21 cellular contexts compared by ENCODE assay signal in the genomic region with DNA sequence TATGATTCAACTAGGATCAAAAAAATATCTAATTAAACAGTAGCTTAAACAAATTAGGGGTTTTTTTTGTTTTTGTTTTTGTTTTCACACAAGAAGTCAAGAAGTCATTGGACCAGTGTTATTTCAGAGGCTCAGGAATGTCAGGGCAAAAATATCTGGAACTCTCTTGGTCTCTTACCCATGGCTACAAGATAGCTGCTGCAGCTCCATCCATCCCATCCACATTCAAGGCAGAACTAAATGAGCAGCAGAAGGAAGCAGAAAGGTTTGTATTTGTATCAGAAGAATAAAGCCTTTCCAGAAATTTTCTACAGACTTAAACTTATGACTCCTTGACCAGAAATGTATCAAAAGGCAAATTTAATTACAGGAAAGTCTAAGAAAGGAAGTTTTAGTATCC. TPM values are rescaled to one million over a fixed set of nuclear protein-coding genes. Genes with fewer than 3 reads are reported as not detected.
DNase-seq lines count a peak whose midpoint lies in the region; ATAC-seq, FAIRE-seq and TF ChIP-seq lines count a peak whose summit lies in the region.
"Had no signal": no experiment of that assay in that cellular context is flagged by ENCODE, and none has a peak within 500 bp of the region (broad histone marks: within the 10 kb centered on the region; RNA-seq: fewer than 3 reads in every experiment).

No MANE protein-coding gene starts in this region.

- H3K36me3 Mint-ChIP-seq in activated naive CD4-positive, alpha-beta T cell treated with anti-CD3 and anti-CD28 coated beads, Interleukin-2, amount 50 U/mL, for 24 hours = peaks cover 2% of the 10 kb centered on the region
- H3K36me3 Mint-ChIP-seq: CD8-positive, alpha-beta T cell had no signal

- H2AFZ ChIP-seq in K562 (ENCODE audit: low read depth, low read length) = no peak overlapping the region
- H2AFZ ChIP-seq: GM23338 had no signal

- BruUV-seq in K562 (replicated peaks; lab: Mats Ljungman, UMichigan) = no TSS peak

- no peak overlapping the region for H3K9ac ChIP-seq in K562 (ENCODE audit: insufficient read depth in 1 of 2, low read depth in 2 of 2, low read length in 2 of 2)
- H3K9ac ChIP-seq: BLaER1 treated with 17β-estradiol and CSF1 and Interleukin-3, amounts not matched to agents 10 nM and 100 nM had no signal

- no peak for TF ChIP-seq RAD21 in K562 (CRISPR knock-in tag; conservative IDR thresholded peaks at IDR 0.05 in 1 of 2, IDR thresholded peaks at IDR 0.05 in 1 of 2)

- no peak overlapping the region for H3K4me3 Mint-ChIP-seq in activated naive CD4-positive, alpha-beta T cell treated with anti-CD3 and anti-CD28 coated beads, Interleukin-2, amount 50 U/mL, for 24 hours
- H3K4me3 Mint-ChIP-seq: B cell; CD8-positive, alpha-beta T cell; GM23338; HFFc6; IgD-negative memory B cell had no signal

- H3K4me1 Mint-ChIP-seq in activated naive CD4-positive, alpha-beta T cell treated with anti-CD3 and anti-CD28 coated beads, Interleukin-2, amount 50 U/mL, for 24 hours = peaks cover 15% of the 10 kb centered on the region

- no peak overlapping the region for H3K4me3 ChIP-seq in K562
- H3K4me3 ChIP-seq: BLaER1 treated with 17β-estradiol and CSF1 and Interleukin-3, amounts not matched to agents 10 nM and 100 nM; GM23338 had no signal

- no peaks in the 10 kb centered on the region for H3K36me3 ChIP-seq in K562 (ENCODE audit: control insufficient read depth, insufficient read depth, low read length)
- H3K36me3 ChIP-seq: BLaER1 treated with 17β-estradiol and CSF1 and Interleukin-3, amounts not matched to agents 10 nM and 100 nM had no signal

- no peaks in the 10 kb centered on the region for H3K9me3 ChIP-seq in K562 (replicated peaks; ENCODE audit: control insufficient read depth, insufficient read depth, low read depth, low read length)
- H3K9me3 ChIP-seq: BLaER1 treated with 17β-estradiol and CSF1 and Interleukin-3, amounts not matched to agents 10 nM and 100 nM had no signal

- FAIRE-seq in K562 (lab: Jason Lieb, UNC) = no peak
- no peak for FAIRE-seq in frontal cortex (lab: Jason Lieb, UNC)
- FAIRE-seq: H54, HepG2 had no signal

- intact Hi-C loops in K562 (cut with micrococcal nuclease) = loop anchor here (2.0 to 10.0 kb wide), 3 partner anchors 28 to 665 kb away; no protein-coding TSS in a partner anchor

- no peak overlapping the region for H3K4me2 ChIP-seq in K562 (ENCODE audit: insufficient read depth, low read length)
- H3K4me2 ChIP-seq: BLaER1 treated with 17β-estradiol and CSF1 and Interleukin-3, amounts not matched to agents 10 nM and 100 nM; GM23338 had no signal

- peak; percentile 27 for ATAC-seq in HG02981 (IDR thresholded peaks at IDR 0.05; ENCODE audit: unreplicated experiment)
- no peak for ATAC-seq in K562
- ATAC-seq: CD8-positive, alpha-beta T cell; GM23338 had no signal

- TF ChIP-seq CTCF in K562 (IDR thresholded peaks at IDR 0.05 in 2 of 3, conservative IDR thresholded peaks at IDR 0.05 in 1 of 3; ENCODE audit: insufficient read depth in 2 of 3, low read depth in 1 of 3, low read length in 3 of 3) = no peak

- H4K20me1 ChIP-seq in K562 (replicated peaks; ENCODE audit: control insufficient read depth, insufficient read depth, low read length) = no peaks in the 10 kb centered on the region
- H4K20me1 ChIP-seq: BLaER1 treated with 17β-estradiol and CSF1 and Interleukin-3, amounts not matched to agents 10 nM and 100 nM had no signal

- H3K27ac Mint-ChIP-seq in activated naive CD4-positive, alpha-beta T cell treated with anti-CD3 and anti-CD28 coated beads, Interleukin-2, amount 50 U/mL, for 24 hours = peak overlapping the region; percentile 38
- H3K27ac Mint-ChIP-seq: B cell; CD8-positive, alpha-beta T cell; GM23338; HFFc6; IgD-negative memory B cell had no signal

- TF ChIP-seq POLR2A in K562 (conservative IDR thresholded peaks at IDR 0.05) = no peak

- no peaks in the 10 kb centered on the region for H3K27me3 Mint-ChIP-seq in activated naive CD4-positive, alpha-beta T cell treated with anti-CD3 and anti-CD28 coated beads, Interleukin-2, amount 50 U/mL, for 24 hours

- DNase-seq in activated naive CD4-positive, alpha-beta T cell (lab: John Stamatoyannopoulos, UW) = no peak
- DNase-seq in K562 (ENCODE audit: extremely low read depth in 1 of 4, low spot score in 3 of 4) = no peak
- DNase-seq in HEK293T (ENCODE audit: extremely low spot score) = no peak
- no peak for DNase-seq in frontal cortex (ENCODE audit: low spot score in 2 of 2)
- DNase-seq in epidermal melanocyte (ENCODE audit: insufficient read length, low spot score) = no peak
- DNase-seq: 8988T; Calu3; CD8-positive, alpha-beta T cell; DMS79 treated with DMSO at 0.1 percent for 48 hours; GF-D8; HCEC 1CT; HFFc6; KG1 had no signal

- CTCF ChIA-PET in K562 (lab: Yijun Ruan, JAX; ENCODE audit: low intra/inter-chr PET ratio) (no interaction called here), HEK293T (lab: Yijun Ruan, JAX) (interaction anchor here (0.7 to 1.1 kb wide), 2 partner anchors 291 to 701 kb away, joined by 3 to 4 read pairs; no protein-coding TSS in a partner anchor)

- no peaks in the 10 kb centered on the region for H3K9me1 ChIP-seq in K562 (ENCODE audit: control insufficient read depth, insufficient read depth, low read length)

- H3K27ac ChIP-seq in K562 (ENCODE audit: extremely low read depth, low read depth, low read length) = no peak overlapping the region
- H3K27ac ChIP-seq: BLaER1 treated with 17β-estradiol and CSF1 and Interleukin-3, amounts not matched to agents 10 nM and 100 nM had no signal

- no peak for TF ChIP-seq EP300 in K562 (IDR thresholded peaks at IDR 0.05; ENCODE audit: low read length)

- H3K27me3 ChIP-seq in K562 (ENCODE audit: control insufficient read depth in 2 of 2, insufficient read depth in 2 of 2, low read length in 2 of 2) = no peaks in the 10 kb centered on the region; a peak in 1 of 5 replicates
- H3K27me3 ChIP-seq: BLaER1 treated with 17β-estradiol and CSF1 and Interleukin-3, amounts not matched to agents 10 nM and 100 nM had no signal

- in situ Hi-C loops in K562 (cut with MboI) = no loop called here

- no peaks in the 10 kb centered on the region for H3K79me2 ChIP-seq in K562 (ENCODE audit: control insufficient read depth, insufficient read depth, low read length)

- no peaks in the 10 kb centered on the region for H3K9me3 Mint-ChIP-seq in activated naive CD4-positive, alpha-beta T cell treated with anti-CD3 and anti-CD28 coated beads, Interleukin-2, amount 50 U/mL, for 24 hours
- H3K9me3 Mint-ChIP-seq: CD8-positive, alpha-beta T cell; HFFc6; IgD-negative memory B cell had no signal

- POLR2A ChIA-PET in K562 (lab: Yijun Ruan, JAX) (no interaction called here), HEK293T (lab: Yijun Ruan, JAX) (no interaction called here)

- H3K4me1 ChIP-seq in K562 (replicated peaks in 1 of 2; ENCODE audit: control insufficient read depth in 2 of 2, insufficient read depth in 2 of 2, low read length in 2 of 2) = no peaks in the 10 kb centered on the region

TF ChIP-seq in K562, 482 proteins besides CTCF, POLR2A, EP300 and RAD21:
- peak; percentile 36 for TF ChIP-seq RBM25 (IDR thresholded peaks at IDR 0.05; ENCODE audit: low read depth, low read length, severe bottlenecking)
- no peak for TF ChIP-seq SPI1 (IDR thresholded peaks at IDR 0.05; ENCODE audit: borderline replicate concordance, low read depth, low read length)
- no peak for TF ChIP-seq FOXM1 (IDR thresholded peaks at IDR 0.05; ENCODE audit: low read depth)
- no peak for TF ChIP-seq FOXM1 (CRISPR knock-in tag; IDR thresholded peaks at IDR 0.05; ENCODE audit: low read depth)

TF ChIP-seq in HEK293T, 16 proteins besides CTCF, POLR2A, EP300 and RAD21:
- no peak for TF ChIP-seq HDGF (IDR thresholded peaks at IDR 0.05; ENCODE audit: borderline replicate concordance)
- no peak for TF ChIP-seq FOXM1 (IDR thresholded peaks at IDR 0.05; ENCODE audit: borderline replicate concordance)
- TF ChIP-seq SUZ12 (IDR thresholded peaks at IDR 0.05) = no peak
- TF ChIP-seq ARNT (IDR thresholded peaks at IDR 0.05) = no peak
- TF ChIP-seq SP1 (IDR thresholded peaks at IDR 0.05) = no peak
- no peak for TF ChIP-seq NFRKB (IDR thresholded peaks at IDR 0.05)
- TF ChIP-seq TARDBP (IDR thresholded peaks at IDR 0.05) = no peak
- TF ChIP-seq, protein P1, sequence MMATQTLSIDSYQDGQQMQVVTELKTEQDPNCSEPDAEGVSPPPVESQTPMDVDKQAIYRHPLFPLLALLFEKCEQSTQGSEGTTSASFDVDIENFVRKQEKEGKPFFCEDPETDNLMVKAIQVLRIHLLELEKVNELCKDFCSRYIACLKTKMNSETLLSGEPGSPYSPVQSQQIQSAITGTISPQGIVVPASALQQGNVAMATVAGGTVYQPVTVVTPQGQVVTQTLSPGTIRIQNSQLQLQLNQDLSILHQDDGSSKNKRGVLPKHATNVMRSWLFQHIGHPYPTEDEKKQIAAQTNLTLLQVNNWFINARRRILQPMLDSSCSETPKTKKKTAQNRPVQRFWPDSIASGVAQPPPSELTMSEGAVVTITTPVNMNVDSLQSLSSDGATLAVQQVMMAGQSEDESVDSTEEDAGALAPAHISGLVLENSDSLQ (IDR thresholded peaks at IDR 0.05) = no peak
TF ChIP-seq in HEK293T: peak in this region for 0.

RNA-seq across cellular contexts. Expression of a gene that starts 33.8 kb away (rescaled TPM):
- not detected in 2 replicates for total RNA-seq in K562 (2011; cell fraction: chromatin; rRNA removed; ENCODE audit: low replicate concordance)
- not detected in 2 replicates for total RNA-seq in K562 (2011; cell fraction: nucleolus; rRNA removed)
- total RNA-seq in K562 (2011; cell fraction: nucleoplasm; rRNA removed) = not detected in 2 replicates
- total RNA-seq in K562 (2014; rRNA removed) (not detected in 2 replicates), K562 (2014; rRNA removed; fragmentation: Illumina TruSeq; extraction: Trizol) (not detected in 2 replicates), K562 (2015; rRNA removed; fragmentation: Illumina TruSeq; extraction: Trizol) (not detected in 2 replicates), K562 (2021) (not detected in 2 replicates), frontal cortex (not detected)
- polyA plus RNA-seq in K562 (2011; rRNA removed) (not detected in 2 replicates), K562 (2014; fragmentation: Illumina TruSeq; extraction: Trizol) (not detected in 2 replicates), K562 (2014; fragmentation: Nextera tagmentation; extraction: Ambion mirVana) (not detected), K562 (2014; rRNA removed) (not detected in 2 replicates)
- polyA plus RNA-seq in K562 (2011; cell fraction: cytosol; rRNA removed) = not detected in 2 replicates
- polyA plus RNA-seq in K562 (2011; cell fraction: nucleus; rRNA removed) = not detected in 2 replicates
- not detected in 2 replicates for polyA plus RNA-seq in K562 (2012)
- polyA minus RNA-seq in K562 (2011; rRNA and poly(A)+ RNA removed) = not detected in 2 replicates
- polyA minus RNA-seq in K562 (2011; cell fraction: cytosol; rRNA and poly(A)+ RNA removed) = not detected in 2 replicates
- polyA minus RNA-seq in K562 (2011; cell fraction: nucleus; rRNA and poly(A)+ RNA removed) = not detected in 2 replicates
- total RNA-seq: B cell, HFFc6 had no signal
- polyA plus RNA-seq: HepG2, IgD-negative memory B cell had no signal
